10 cellular contexts compared by ENCODE assay signal in genomic region chr12:68617160-68617926, GRCh38. TPM values are rescaled to one million over a fixed set of nuclear protein-coding genes. Genes with fewer than 3 reads are reported as not detected.
A peak's percentile ranks its signal among the peaks of the same experiment; 100 is the strongest.
DNase-seq lines count a peak whose midpoint lies in the region; ATAC-seq and TF ChIP-seq lines count a peak whose summit lies in the region.
"Had no signal": no experiment of that assay in that cellular context is flagged by ENCODE, and none has a peak within 500 bp of the region (broad histone marks: within the 10 kb centered on the region; RNA-seq: fewer than 3 reads in every experiment).

No MANE protein-coding gene starts in this region.

- 76% methylated on average over 4 of the region's 4 CpGs for WGBS in suprapubic skin

- H3K27me3 Mint-ChIP-seq in activated naive CD8-positive, alpha-beta T cell treated with anti-CD3 and anti-CD28 coated beads, Interleukin-2, amount 10 ng/mL, durations not matched to agents 7 days and 5 days = no peaks in the 10 kb centered on the region

- H3K36me3 Mint-ChIP-seq in activated naive CD8-positive, alpha-beta T cell treated with anti-CD3 and anti-CD28 coated beads, Interleukin-2, amount 10 ng/mL, durations not matched to agents 7 days and 5 days = peaks cover 41% of the 10 kb centered on the region

- no peaks in the 10 kb centered on the region for H3K27me3 ChIP-seq in suprapubic skin
- H3K27me3 ChIP-seq in BE2C = no peaks in the 10 kb centered on the region

- no peak for ATAC-seq in activated naive CD8-positive, alpha-beta T cell treated with anti-CD3 and anti-CD28 coated beads, Interleukin-2, amount 10 ng/mL, durations not matched to agents 7 days and 5 days (ENCODE audit: low read depth)

- H3K4me1 Mint-ChIP-seq in activated naive CD8-positive, alpha-beta T cell treated with anti-CD3 and anti-CD28 coated beads, Interleukin-2, amount 10 ng/mL, durations not matched to agents 7 days and 5 days = peaks cover 68% of the 10 kb centered on the region

- no peaks in the 10 kb centered on the region for H3K9me3 ChIP-seq in suprapubic skin
- H3K9me3 ChIP-seq in BE2C = no peaks in the 10 kb centered on the region

- H3K4me3 ChIP-seq in suprapubic skin (no peak overlapping the region), BE2C (ENCODE audit: low read depth, low read length) (no peak overlapping the region)

- H3K36me3 ChIP-seq in suprapubic skin = no peaks in the 10 kb centered on the region
- H3K36me3 ChIP-seq in BE2C = peaks cover 5% of the 10 kb centered on the region; the same call in 1 of the 2 replicates

- H3K9me3 Mint-ChIP-seq in activated naive CD8-positive, alpha-beta T cell treated with anti-CD3 and anti-CD28 coated beads, Interleukin-2, amount 10 ng/mL, durations not matched to agents 7 days and 5 days = no peaks in the 10 kb centered on the region

- POLR2A ChIA-PET in activated naive CD8-positive, alpha-beta T cell treated with anti-CD3 and anti-CD28 coated beads, Interleukin-2, amount 10 ng/mL, durations not matched to agents 7 days and 5 days (lab: Charles Lee) = interaction anchor here (0.6 to 2.3 kb wide), 4 partner anchors 37 to 258 kb away, joined by 4 to 5 read pairs (median 4); no protein-coding TSS in a partner anchor

- H3K4me1 ChIP-seq in suprapubic skin (peaks cover 90% of the 10 kb centered on the region), BE2C (no peaks in the 10 kb centered on the region)

- H3K27ac ChIP-seq in suprapubic skin = no peak overlapping the region

- TF ChIP-seq CTCF in suprapubic skin (IDR thresholded peaks at IDR 0.05) (no peak), BE2C (IDR thresholded peaks at IDR 0.05; ENCODE audit: low read depth, low read length) (no peak)

- DNase-seq in AG08395 (ENCODE audit: low spot score) = peak; percentile 26
- DNase-seq in ELR (ENCODE audit: low read depth) = peak; percentile 71
- DNase-seq in activated naive CD8-positive, alpha-beta T cell treated with anti-CD3 and anti-CD28 coated beads, Interleukin-2, amount 10 ng/mL, durations not matched to agents 7 days and 5 days = no peak
- peak; percentile 47 for DNase-seq in hepatic stellate cell (ENCODE audit: low spot score)
- no peak for DNase-seq in suprapubic skin (ENCODE audit: low spot score in 2 of 2)
- DNase-seq in H4 (ENCODE audit: low spot score) = no peak
- no peak for DNase-seq in BE2C
- no peak for DNase-seq in medulla oblongata (ENCODE audit: extremely low spot score)
- DNase-seq: NCI-H1092, NCI-H748 treated with DMSO at 0.1 percent for 48 hours had no signal

- TF ChIP-seq POLR2A in suprapubic skin (IDR thresholded peaks at IDR 0.05) = no peak

- H3K27ac Mint-ChIP-seq in activated naive CD8-positive, alpha-beta T cell treated with anti-CD3 and anti-CD28 coated beads, Interleukin-2, amount 10 ng/mL, durations not matched to agents 7 days and 5 days = no peak overlapping the region

- TF ChIP-seq EP300 in suprapubic skin (IDR thresholded peaks at IDR 0.05) = no peak

- peak overlapping the region; percentile 13 for H3K4me3 Mint-ChIP-seq in activated naive CD8-positive, alpha-beta T cell treated with anti-CD3 and anti-CD28 coated beads, Interleukin-2, amount 10 ng/mL, durations not matched to agents 7 days and 5 days

RNA-seq across cellular contexts. Expression of gene RAP1B, which starts 6.6 kb away (rescaled TPM):
- total RNA-seq in activated naive CD8-positive, alpha-beta T cell treated with anti-CD3 and anti-CD28 coated beads, Interleukin-2, amount 10 ng/mL, durations not matched to agents 7 days and 5 days = 100 to 1,000 TPM; 233 to 257 TPM
- 100 to 1,000 TPM in 3 of 4 donors, 10 to 100 TPM in 1; 95.2 to 154 (median 115) TPM for total RNA-seq in suprapubic skin
- 122 and 159 TPM in 2 replicates for total RNA-seq in H4 (2014; rRNA removed; shearing (Covaris generic))
- 103 TPM for polyA plus RNA-seq in BE2C (2012; ENCODE audit: insufficient read depth, insufficient read length, low read depth)

Comparison
In these comparisons a context has a peak if more than half of its experiments do, and no peak if none do; other contexts are left out.
1. DNase-seq: peak in AG08395 (single experiment), ELR (single experiment) and hepatic stellate cell (single experiment); none in activated naive CD8-positive, alpha-beta T cell treated with anti-CD3 and anti-CD28 coated beads, Interleukin-2, amount 10 ng/mL, durations not matched to agents 7 days and 5 days (single experiment), suprapubic skin (0 of 2), H4 (single experiment), BE2C (single experiment) and medulla oblongata (single experiment).